8 cellular contexts compared by ENCODE assay signal in the genomic region with DNA sequence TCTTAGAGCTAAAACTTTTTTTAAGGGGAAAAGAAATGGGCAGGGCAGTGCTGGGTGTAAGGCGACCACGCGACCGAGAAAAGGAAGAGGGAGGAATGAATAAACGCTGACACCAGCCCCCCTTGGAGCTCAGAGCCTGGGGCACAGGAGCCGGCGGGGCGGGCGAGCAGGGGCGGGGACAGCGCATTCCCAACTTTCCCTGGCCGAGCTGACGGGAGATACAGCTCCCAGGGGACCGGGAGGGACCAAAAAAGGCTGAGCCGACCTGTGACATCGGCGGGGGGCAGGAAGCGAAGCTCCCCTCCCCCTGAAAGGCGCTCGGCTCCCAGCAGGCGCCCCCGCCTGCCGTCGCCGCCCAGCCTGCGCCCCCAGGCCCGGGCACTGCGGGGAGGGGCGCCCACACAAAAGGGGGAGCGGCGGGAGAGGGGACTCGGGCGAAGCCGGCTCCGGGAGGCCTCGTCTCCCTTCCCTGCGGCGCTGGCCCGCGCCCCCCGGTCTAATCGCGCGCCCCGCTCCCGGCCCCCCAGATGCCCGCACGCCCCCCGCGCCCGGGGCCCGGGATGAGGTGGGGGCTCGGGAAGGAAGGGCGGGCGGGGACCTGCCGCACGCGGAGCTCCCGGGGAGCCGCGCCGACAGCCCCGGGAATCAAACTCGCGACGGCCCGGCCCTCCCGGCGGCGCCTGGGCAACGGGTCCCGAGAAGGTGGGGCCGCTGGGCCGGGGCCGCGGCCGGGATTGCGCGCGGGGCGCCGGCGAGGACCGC. TPM values are rescaled to one million over a fixed set of nuclear protein-coding genes. Genes with fewer than 3 reads are reported as not detected.
DNase-seq lines count a peak whose midpoint lies in the region; ATAC-seq and TF ChIP-seq lines count a peak whose summit lies in the region.

No MANE protein-coding gene starts in this region.

- POLR2A ChIA-PET in CD8-positive, alpha-beta memory T cell (lab: Charles Lee), result interaction anchor here (1.0 to 1.6 kb wide), 2 partner anchors 12 to 28 kb away, joined by 3 to 4 read pairs; no protein-coding TSS in a partner anchor

- peaks cover 19 to 24% of the 10 kb centered on the region in 2 donors for H3K27me3 Mint-ChIP-seq in CD8-positive, alpha-beta memory T cell

- peak in 1 of 4 donors; percentile 55 for TF ChIP-seq POLR2A in upper lobe of left lung (IDR thresholded peaks at IDR 0.05)

- H3K36me3 Mint-ChIP-seq in CD8-positive, alpha-beta memory T cell, result peaks cover 0 to 6% (median 0%) of the 10 kb centered on the region in 3 donors

- peaks cover 14% of the 10 kb centered on the region for H3K4me1 ChIP-seq in CD8-positive, alpha-beta memory T cell (ENCODE audit: insufficient read depth, low read length)
- H3K4me1 ChIP-seq in mesodermal cell (ENCODE audit: control insufficient read depth, insufficient read depth, low read length, poor library complexity, severe bottlenecking), result peaks cover 49% of the 10 kb centered on the region
- H3K4me1 ChIP-seq in upper lobe of left lung, result peaks cover 38 to 64% (median 48%) of the 10 kb centered on the region in 4 donors

- ATAC-seq in HG03045 (IDR thresholded peaks at IDR 0.05; ENCODE audit: unreplicated experiment) (peak; percentile 13), upper lobe of left lung (ENCODE audit: low FRiP score in 2 of 2) (peak in 1 of 2 donors; percentile 66)

- CTCF ChIA-PET in CD8-positive, alpha-beta memory T cell (lab: Charles Lee), result interaction anchor here (0.6 to 3.9 kb wide), 5 partner anchors 17 to 94 kb away, joined by 3 to 19 read pairs (median 6); a partner anchor contains a TSS

- H3K4me1 Mint-ChIP-seq in CD8-positive, alpha-beta memory T cell, result peaks cover 18 to 43% (median 19%) of the 10 kb centered on the region in 3 donors

- TF ChIP-seq EP300 in upper lobe of left lung (IDR thresholded peaks at IDR 0.05), result no peak

- H3K36me3 ChIP-seq in CD8-positive, alpha-beta memory T cell (ENCODE audit: insufficient read depth, low read length), result no peaks in the 10 kb centered on the region
- H3K36me3 ChIP-seq in mesodermal cell (ENCODE audit: control insufficient read depth, insufficient read depth, low read length), result no peaks in the 10 kb centered on the region
- no peaks in the 10 kb centered on the region for H3K36me3 ChIP-seq in upper lobe of left lung

- no peak for DNase-seq in CD8-positive, alpha-beta memory T cell
- DNase-seq in SK-N-DZ (ENCODE audit: low spot score), result peak; percentile 53
- peak; percentile 70 for DNase-seq in epidermal melanocyte (ENCODE audit: insufficient read length, low spot score)
- peak; percentile 65 to 91 for DNase-seq in upper lobe of left lung
- no peak for DNase-seq in activated CD8-positive, alpha-beta memory T cell treated with anti-CD3 and anti-CD28 coated beads, Interleukin-2, amount 50 U/mL, for 48 hours
- DNase-seq in SHP77 treated with DMSO at 0.1 percent for 48 hours (lab: John Stamatoyannopoulos, UW), result no peak

- peak overlapping the region; percentile 62 to 75 (median 68) for H3K4me3 Mint-ChIP-seq in CD8-positive, alpha-beta memory T cell

- no peak overlapping the region for H3K4me3 ChIP-seq in CD8-positive, alpha-beta memory T cell (ENCODE audit: low read length)
- H3K4me3 ChIP-seq in mesodermal cell (ENCODE audit: extremely low read depth, insufficient read depth, low read length, poor library complexity, severe bottlenecking) (peak overlapping the region; percentile 65), upper lobe of left lung (peak overlapping the region; percentile 79 to 91 (median 84))

- no peak overlapping the region for H3K27ac ChIP-seq in CD8-positive, alpha-beta memory T cell (ENCODE audit: low read depth, low read length)
- H3K27ac ChIP-seq in mesodermal cell (ENCODE audit: low read depth, low read length, severe bottlenecking) (peak overlapping the region; percentile 84), upper lobe of left lung (peak overlapping the region; percentile 93 to 98 (median 97))

- no peaks in the 10 kb centered on the region for H3K9me3 ChIP-seq in CD8-positive, alpha-beta memory T cell (ENCODE audit: low read length)
- H3K9me3 ChIP-seq in mesodermal cell (ENCODE audit: control insufficient read depth, low read length) (no peaks in the 10 kb centered on the region), upper lobe of left lung (no peaks in the 10 kb centered on the region)

- peak overlapping the region in 2 of 8 donors; percentile 6 to 88 for H3K27ac Mint-ChIP-seq in CD8-positive, alpha-beta memory T cell

- H3K9me3 Mint-ChIP-seq in CD8-positive, alpha-beta memory T cell, result no peaks in the 10 kb centered on the region

- no peak for TF ChIP-seq CTCF in upper lobe of left lung (IDR thresholded peaks at IDR 0.05)

- peaks cover 10% of the 10 kb centered on the region for H3K27me3 ChIP-seq in CD8-positive, alpha-beta memory T cell (ENCODE audit: insufficient read depth, low read length, poor library complexity, severe bottlenecking)
- no peaks in the 10 kb centered on the region for H3K27me3 ChIP-seq in upper lobe of left lung

- WGBS in mesodermal cell (ENCODE audit: insufficient coverage in 2 of 2), 2 experiments, result 0 to 1% methylated on average over 54 to 55 of the region's 84 CpGs
- 1 to 4% methylated on average over 12 to 44 of the region's 84 CpGs for WGBS in upper lobe of left lung, 2 donors

RNA-seq across cellular contexts. Expression of a gene that starts 0.6 kb away (rescaled TPM):
- under 1 TPM; 0.33 to 0.73 TPM for total RNA-seq in CD8-positive, alpha-beta memory T cell
- not detected for polyA plus RNA-seq in CD8-positive, alpha-beta memory T cell
- 10.0 and 12.3 TPM in 2 replicates for polyA plus RNA-seq in SK-N-DZ (2014; cell fraction: cytosol; rRNA removed)
- polyA plus RNA-seq in SK-N-DZ (2014; cell fraction: nucleus; rRNA removed), result 40.2 TPM in 2 replicates
- 17.0 TPM for polyA plus RNA-seq in mesodermal cell (2013, experiment 1 of 2)
- 17.3 TPM for polyA plus RNA-seq in mesodermal cell (2013, experiment 2 of 2)
- 100 to 1,000 TPM in 1 of 6 donors, 10 to 100 TPM in 5; 33.3 to 119 (median 54.4) TPM for total RNA-seq in upper lobe of left lung

RNA-seq across cellular contexts. Expression of a gene that starts 33.5 kb away (rescaled TPM):
- total RNA-seq in CD8-positive, alpha-beta memory T cell, result 10 to 100 TPM; 29.1 to 29.5 TPM
- polyA plus RNA-seq in CD8-positive, alpha-beta memory T cell, result 50.8 TPM
- polyA plus RNA-seq in SK-N-DZ (2014; cell fraction: cytosol; rRNA removed), result 51.3 and 65.9 TPM in 2 replicates
- polyA plus RNA-seq in SK-N-DZ (2014; cell fraction: nucleus; rRNA removed), result 40.5 and 41.9 TPM in 2 replicates
- 80.2 TPM for polyA plus RNA-seq in mesodermal cell (2013, experiment 1 of 2)
- 79.5 TPM for polyA plus RNA-seq in mesodermal cell (2013, experiment 2 of 2)
- total RNA-seq in upper lobe of left lung, result 10 to 100 TPM; 36.4 to 99.7 (median 72.5) TPM

RNA-seq across cellular contexts. Expression of a gene that starts 52.4 kb away (rescaled TPM):
- 100 to 1,000 TPM; 469 to 492 TPM for total RNA-seq in CD8-positive, alpha-beta memory T cell
- polyA plus RNA-seq in CD8-positive, alpha-beta memory T cell, result 50.6 TPM
- polyA plus RNA-seq in SK-N-DZ (2014; cell fraction: cytosol; rRNA removed), result 480 and 539 TPM in 2 replicates
- polyA plus RNA-seq in SK-N-DZ (2014; cell fraction: nucleus; rRNA removed), result 1,112 and 1,249 TPM in 2 replicates
- 134 TPM for polyA plus RNA-seq in mesodermal cell (2013, experiment 1 of 2)
- polyA plus RNA-seq in mesodermal cell (2013, experiment 2 of 2), result 130 TPM
- total RNA-seq in upper lobe of left lung, result 100 to 1,000 TPM; 109 to 393 (median 160) TPM

Comparison
In these comparisons a context has a peak if more than half of its experiments do, and no peak if none do; other contexts are left out.
1. DNase-seq: peak in SK-N-DZ (single experiment), epidermal melanocyte (single experiment) and upper lobe of left lung (2 of 2); none in CD8-positive, alpha-beta memory T cell (0 of 5), activated CD8-positive, alpha-beta memory T cell treated with anti-CD3 and anti-CD28 coated beads, Interleukin-2, amount 50 U/mL, for 48 hours (single experiment) and SHP77 treated with DMSO at 0.1 percent for 48 hours (single experiment).
2. RNA of a gene that starts 0.6 kb away (total RNA-seq): 33.3 to 119 TPM in upper lobe of left lung; 0.33 to 0.73 TPM in CD8-positive, alpha-beta memory T cell; every median in the first group is over 10 times any median in the second.